ENCODE assay signal across 14 cellular contexts in genomic region chr9:134437417-134438203, GRCh38.
A peak's percentile ranks its signal among the peaks of the same experiment; 100 is the strongest.
DNase-seq lines count a peak whose midpoint lies in the region; ATAC-seq and TF ChIP-seq lines count a peak whose summit lies in the region.
"Had no signal": no experiment of that assay in that cellular context is flagged by ENCODE, and none has a peak within 500 bp of the region (broad histone marks: within the 10 kb centered on the region; RNA-seq: fewer than 3 reads in every experiment).

No MANE protein-coding gene starts in this region.

- peaks cover 63 to 88% (median 69%) of the 10 kb centered on the region in 3 donors for H3K4me1 ChIP-seq in esophagus squamous epithelium
- peaks cover 11 to 25% of the 10 kb centered on the region in 2 experiments for H3K4me1 ChIP-seq in neutrophil (ENCODE audit: control insufficient read depth in 1 of 2, insufficient read depth in 1 of 2, low read depth in 1 of 2, low read length in 1 of 2)
- peaks cover 63% of the 10 kb centered on the region for H3K4me1 ChIP-seq in upper lobe of right lung

- 44 to 60% methylated on average over 1 to 6 of the region's 30 CpGs for WGBS in esophagus squamous epithelium, 2 donors

- no peak for TF ChIP-seq CTCF in esophagus squamous epithelium (IDR thresholded peaks at IDR 0.05)
- TF ChIP-seq CTCF in neutrophil (IDR thresholded peaks at IDR 0.05): no peak
- no peak for TF ChIP-seq CTCF in upper lobe of right lung (IDR thresholded peaks at IDR 0.05)

- H3K27ac ChIP-seq in esophagus squamous epithelium (peak overlapping the region; percentile 55 to 95 (median 89)), neutrophil (peak overlapping the region; percentile 51), upper lobe of right lung (no peak overlapping the region)

- intact Hi-C loops in esophagus squamous epithelium (cut with DNase I): loop anchor here (10.0 kb wide), 1 partner anchor 73 kb away; no protein-coding TSS in a partner anchor
- intact Hi-C loops in upper lobe of right lung (cut with DNase I): no loop called here

- H3K9me3 ChIP-seq in esophagus squamous epithelium: no peaks in the 10 kb centered on the region
- no peaks in the 10 kb centered on the region for H3K9me3 ChIP-seq in neutrophil
- no peaks in the 10 kb centered on the region for H3K9me3 ChIP-seq in upper lobe of right lung

- H3K27me3 ChIP-seq in esophagus squamous epithelium (peaks cover 0 to 3% (median 0%) of the 10 kb centered on the region in 4 donors), neutrophil (peaks cover 25% of the 10 kb centered on the region), upper lobe of right lung (no peaks in the 10 kb centered on the region)

- H3K36me3 ChIP-seq in esophagus squamous epithelium: peaks cover 6 to 64% (median 17%) of the 10 kb centered on the region in 3 donors
- H3K36me3 ChIP-seq in neutrophil: peaks cover 75% of the 10 kb centered on the region
- peaks cover 27% of the 10 kb centered on the region for H3K36me3 ChIP-seq in upper lobe of right lung

- peak; percentile 24 for DNase-seq in NCI-H82 (lab: John Stamatoyannopoulos, UW)
- no peak for DNase-seq in NCI-H82 treated with DMSO at 0.1 percent for 48 hours (lab: John Stamatoyannopoulos, UW; ENCODE audit: unreplicated experiment)
- no peak for DNase-seq in esophagus squamous epithelium (lab: John Stamatoyannopoulos, UW)
- DNase-seq in upper lobe of right lung: peak; percentile 82
- no peak for DNase-seq in NCI-H2081 (lab: John Stamatoyannopoulos, UW)
- DNase-seq in NCI-H1092 treated with DMSO at 0.1 percent for 48 hours (lab: John Stamatoyannopoulos, UW): no peak
- no peak for DNase-seq in anterior cingulate cortex (lab: John Stamatoyannopoulos, UW)
- DNase-seq: 8988T; activated CD4-positive, alpha-beta T cell treated with anti-CD3 and anti-CD28 coated beads for 1 hour; CD8-positive, alpha-beta memory T cell; NCI-H1048; stimulated activated CD4-positive, alpha-beta T cell treated with anti-CD3 and anti-CD28 coated beads, Interleukin-4, amount 100 ng/mL, for 24 hours had no signal

- no peak overlapping the region for H3K4me3 ChIP-seq in esophagus squamous epithelium
- no peak overlapping the region for H3K4me3 ChIP-seq in neutrophil (ENCODE audit: low read depth in 1 of 2, low read length in 1 of 2)
- H3K4me3 ChIP-seq in upper lobe of right lung: no peak overlapping the region

- ATAC-seq in upper lobe of right lung: peak; percentile 5
- ATAC-seq: Panc1 had no signal

- TF ChIP-seq POLR2A in esophagus squamous epithelium (IDR thresholded peaks at IDR 0.05): no peak

Comparison
In these comparisons a context has a peak if more than half of its experiments do, and no peak if none do; other contexts are left out.
1. DNase-seq: peak in NCI-H82 (single experiment) and upper lobe of right lung (single experiment); none in NCI-H82 treated with DMSO at 0.1 percent for 48 hours (single experiment), esophagus squamous epithelium (single experiment), NCI-H2081 (0 of 2), NCI-H1092 treated with DMSO at 0.1 percent for 48 hours (single experiment) and anterior cingulate cortex (0 of 58).